ENCODE assay signal across 7 cellular contexts in genomic region chr19:22180117-22180704, GRCh38. TPM values are rescaled to one million over a fixed set of nuclear protein-coding genes. Genes with fewer than 3 reads are reported as not detected.
"Had no signal": no experiment of that assay in that cellular context is flagged by ENCODE, and none has a peak within 500 bp of the region (broad histone marks: within the 10 kb centered on the region; RNA-seq: fewer than 3 reads in every experiment).

No MANE protein-coding gene starts in this region.

RNA-seq across cellular contexts. Expression of gene ZNF676, which starts 16.5 kb away (rescaled TPM):
- total RNA-seq: hepatocyte; kidney epithelial cell; mesothelial cell of epicardium; myocyte; naive thymus-derived CD4-positive, alpha-beta T cell had no signal
- polyA plus RNA-seq: hepatocyte; immature natural killer cell; mammary epithelial cell; naive thymus-derived CD4-positive, alpha-beta T cell had no signal
